In genomic region chr2:240597419-240598181, GRCh38 we compare ENCODE assay signal across 1 cellular context.
TF ChIP-seq lines count a peak whose summit lies in the region.

No MANE protein-coding gene starts in this region.

TF ChIP-seq in HepG2, 621 proteins besides CTCF, POLR2A, EP300 and RAD21 (continued from another document and continues in another):
- TF ChIP-seq KDM6A (CRISPR knock-in tag; IDR thresholded peaks at IDR 0.05; ENCODE audit: low read depth) (peak; percentile 96), RBAK (CRISPR knock-in tag; IDR thresholded peaks at IDR 0.05) (no peak), ZNF331 (CRISPR knock-in tag; IDR thresholded peaks at IDR 0.05) (peak; percentile 68; the same call in 1 of the 2 replicates), SMYD3 (CRISPR knock-in tag; IDR thresholded peaks at IDR 0.05) (no peak), ETS1 (CRISPR knock-in tag; IDR thresholded peaks at IDR 0.05) (no peak), HNF1B (CRISPR knock-in tag; IDR thresholded peaks at IDR 0.05) (0 out of 2 replicates have a peak, but pooled peaks have one; percentile 22), ZNF501 (CRISPR knock-in tag; IDR thresholded peaks at IDR 0.05) (peak; percentile 46; the same call in 1 of the 2 replicates), SMAD9 (CRISPR knock-in tag; IDR thresholded peaks at IDR 0.05) (no peak), ZNF775 (CRISPR knock-in tag; IDR thresholded peaks at IDR 0.05; ENCODE audit: borderline replicate concordance) (no peak), FOXA3 (CRISPR knock-in tag; IDR thresholded peaks at IDR 0.05) (peak; percentile 63), DPF2 (CRISPR knock-in tag; IDR thresholded peaks at IDR 0.05; ENCODE audit: borderline replicate concordance, low read depth) (peak; percentile 59; the same call in 1 of the 2 replicates), MTF2 (CRISPR knock-in tag; IDR thresholded peaks at IDR 0.05; ENCODE audit: borderline replicate concordance) (no peak), ESRRA (CRISPR knock-in tag; IDR thresholded peaks at IDR 0.05; ENCODE audit: low read depth) (peak; percentile 71; the same call in 1 of the 2 replicates), ZNF660 (CRISPR knock-in tag; IDR thresholded peaks at IDR 0.05; ENCODE audit: borderline replicate concordance, low read depth) (no peak), RARA (CRISPR knock-in tag; IDR thresholded peaks at IDR 0.05) (peak; percentile 70; the same call in 1 of the 2 replicates), ZNF687 (CRISPR knock-in tag; IDR thresholded peaks at IDR 0.05) (peak; percentile 98), ZNF563 (CRISPR knock-in tag; IDR thresholded peaks at IDR 0.05) (0 out of 2 replicates have a peak, but pooled peaks have one; percentile 40), ELF3 (CRISPR knock-in tag; IDR thresholded peaks at IDR 0.05) (peak; percentile 70; the same call in 1 of the 2 replicates), PTBP1 (IDR thresholded peaks at IDR 0.05; ENCODE audit: low read depth, low read length, poor library complexity, severe bottlenecking) (no peak), ZNF670 (CRISPR knock-in tag; IDR thresholded peaks at IDR 0.05; ENCODE audit: borderline replicate concordance) (no peak; the same call in 1 of the 2 replicates), NFE2L2 (IDR thresholded peaks at IDR 0.05; ENCODE audit: low read length) (no peak), ZNF547 (CRISPR knock-in tag; IDR thresholded peaks at IDR 0.05) (peak; percentile 43; the same call in 1 of the 2 replicates), ZNF264 (CRISPR knock-in tag; IDR thresholded peaks at IDR 0.05) (no peak), ZNF431 (CRISPR knock-in tag; IDR thresholded peaks at IDR 0.05; ENCODE audit: borderline replicate concordance, low read depth) (peak; percentile 83), ZZZ3 (CRISPR knock-in tag; IDR thresholded peaks at IDR 0.05; ENCODE audit: borderline replicate concordance) (no peak), ZFP41 (CRISPR knock-in tag; IDR thresholded peaks at IDR 0.05; ENCODE audit: borderline replicate concordance) (no peak), ARHGAP35 (CRISPR knock-in tag; IDR thresholded peaks at IDR 0.05; ENCODE audit: borderline replicate concordance) (no peak), HNRNPLL (IDR thresholded peaks at IDR 0.05; ENCODE audit: low read depth, low read length, poor library complexity, severe bottlenecking) (peak; percentile 4), THAP7 (CRISPR knock-in tag; IDR thresholded peaks at IDR 0.05) (no peak), ZNF253 (CRISPR knock-in tag; IDR thresholded peaks at IDR 0.05; ENCODE audit: borderline replicate concordance) (no peak), PATZ1 (CRISPR knock-in tag; IDR thresholded peaks at IDR 0.05) (peak; percentile 67; the same call in 1 of the 2 replicates), ATF2 (CRISPR knock-in tag; IDR thresholded peaks at IDR 0.05) (no peak), KLF6 (CRISPR knock-in tag; IDR thresholded peaks at IDR 0.05) (no peak), ZNF337 (CRISPR knock-in tag; IDR thresholded peaks at IDR 0.05; ENCODE audit: borderline replicate concordance, low read depth) (no peak), ZNF883 (CRISPR knock-in tag; IDR thresholded peaks at IDR 0.05; ENCODE audit: not compliant biosample characterization) (peak; percentile 87), TBL1XR1 (IDR thresholded peaks at IDR 0.05; ENCODE audit: borderline replicate concordance, low read length, partially characterized antibody) (no peak)
- TF ChIP-seq, protein P1, sequence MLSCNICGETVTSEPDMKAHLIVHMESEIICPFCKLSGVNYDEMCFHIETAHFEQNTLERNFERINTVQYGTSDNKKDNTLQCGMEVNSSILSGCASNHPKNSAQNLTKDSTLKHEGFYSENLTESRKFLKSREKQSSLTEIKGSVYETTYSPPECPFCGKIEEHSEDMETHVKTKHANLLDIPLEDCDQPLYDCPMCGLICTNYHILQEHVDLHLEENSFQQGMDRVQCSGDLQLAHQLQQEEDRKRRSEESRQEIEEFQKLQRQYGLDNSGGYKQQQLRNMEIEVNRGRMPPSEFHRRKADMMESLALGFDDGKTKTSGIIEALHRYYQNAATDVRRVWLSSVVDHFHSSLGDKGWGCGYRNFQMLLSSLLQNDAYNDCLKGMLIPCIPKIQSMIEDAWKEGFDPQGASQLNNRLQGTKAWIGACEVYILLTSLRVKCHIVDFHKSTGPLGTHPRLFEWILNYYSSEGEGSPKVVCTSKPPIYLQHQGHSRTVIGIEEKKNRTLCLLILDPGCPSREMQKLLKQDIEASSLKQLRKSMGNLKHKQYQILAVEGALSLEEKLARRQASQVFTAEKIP (CRISPR knock-in tag; IDR thresholded peaks at IDR 0.05; ENCODE audit: borderline replicate concordance), result no peak
- TF ChIP-seq, protein P2, sequence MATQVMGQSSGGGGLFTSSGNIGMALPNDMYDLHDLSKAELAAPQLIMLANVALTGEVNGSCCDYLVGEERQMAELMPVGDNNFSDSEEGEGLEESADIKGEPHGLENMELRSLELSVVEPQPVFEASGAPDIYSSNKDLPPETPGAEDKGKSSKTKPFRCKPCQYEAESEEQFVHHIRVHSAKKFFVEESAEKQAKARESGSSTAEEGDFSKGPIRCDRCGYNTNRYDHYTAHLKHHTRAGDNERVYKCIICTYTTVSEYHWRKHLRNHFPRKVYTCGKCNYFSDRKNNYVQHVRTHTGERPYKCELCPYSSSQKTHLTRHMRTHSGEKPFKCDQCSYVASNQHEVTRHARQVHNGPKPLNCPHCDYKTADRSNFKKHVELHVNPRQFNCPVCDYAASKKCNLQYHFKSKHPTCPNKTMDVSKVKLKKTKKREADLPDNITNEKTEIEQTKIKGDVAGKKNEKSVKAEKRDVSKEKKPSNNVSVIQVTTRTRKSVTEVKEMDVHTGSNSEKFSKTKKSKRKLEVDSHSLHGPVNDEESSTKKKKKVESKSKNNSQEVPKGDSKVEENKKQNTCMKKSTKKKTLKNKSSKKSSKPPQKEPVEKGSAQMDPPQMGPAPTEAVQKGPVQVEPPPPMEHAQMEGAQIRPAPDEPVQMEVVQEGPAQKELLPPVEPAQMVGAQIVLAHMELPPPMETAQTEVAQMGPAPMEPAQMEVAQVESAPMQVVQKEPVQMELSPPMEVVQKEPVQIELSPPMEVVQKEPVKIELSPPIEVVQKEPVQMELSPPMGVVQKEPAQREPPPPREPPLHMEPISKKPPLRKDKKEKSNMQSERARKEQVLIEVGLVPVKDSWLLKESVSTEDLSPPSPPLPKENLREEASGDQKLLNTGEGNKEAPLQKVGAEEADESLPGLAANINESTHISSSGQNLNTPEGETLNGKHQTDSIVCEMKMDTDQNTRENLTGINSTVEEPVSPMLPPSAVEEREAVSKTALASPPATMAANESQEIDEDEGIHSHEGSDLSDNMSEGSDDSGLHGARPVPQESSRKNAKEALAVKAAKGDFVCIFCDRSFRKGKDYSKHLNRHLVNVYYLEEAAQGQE (IDR thresholded peaks at IDR 0.05; ENCODE audit: borderline replicate concordance in 1 of 2, low read depth in 1 of 2, low read length in 2 of 2), result 0 out of 4 replicates have a peak, but pooled peaks of 1 of the 2 experiments have one; percentile 31
- TF ChIP-seq, protein P3, sequence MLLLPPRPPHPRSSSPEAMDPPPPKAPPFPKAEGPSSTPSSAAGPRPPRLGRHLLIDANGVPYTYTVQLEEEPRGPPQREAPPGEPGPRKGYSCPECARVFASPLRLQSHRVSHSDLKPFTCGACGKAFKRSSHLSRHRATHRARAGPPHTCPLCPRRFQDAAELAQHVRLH (CRISPR knock-in tag; IDR thresholded peaks at IDR 0.05; ENCODE audit: borderline replicate concordance, low read depth), result peak; percentile 53; the same call in 1 of the 2 replicates
- TF ChIP-seq, protein P4, sequence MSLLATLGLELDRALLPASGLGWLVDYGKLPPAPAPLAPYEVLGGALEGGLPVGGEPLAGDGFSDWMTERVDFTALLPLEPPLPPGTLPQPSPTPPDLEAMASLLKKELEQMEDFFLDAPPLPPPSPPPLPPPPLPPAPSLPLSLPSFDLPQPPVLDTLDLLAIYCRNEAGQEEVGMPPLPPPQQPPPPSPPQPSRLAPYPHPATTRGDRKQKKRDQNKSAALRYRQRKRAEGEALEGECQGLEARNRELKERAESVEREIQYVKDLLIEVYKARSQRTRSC (CRISPR knock-in tag; IDR thresholded peaks at IDR 0.05; ENCODE audit: low read depth), result no peak
